ENCODE assay signal across 14 cellular contexts in the genomic region with DNA sequence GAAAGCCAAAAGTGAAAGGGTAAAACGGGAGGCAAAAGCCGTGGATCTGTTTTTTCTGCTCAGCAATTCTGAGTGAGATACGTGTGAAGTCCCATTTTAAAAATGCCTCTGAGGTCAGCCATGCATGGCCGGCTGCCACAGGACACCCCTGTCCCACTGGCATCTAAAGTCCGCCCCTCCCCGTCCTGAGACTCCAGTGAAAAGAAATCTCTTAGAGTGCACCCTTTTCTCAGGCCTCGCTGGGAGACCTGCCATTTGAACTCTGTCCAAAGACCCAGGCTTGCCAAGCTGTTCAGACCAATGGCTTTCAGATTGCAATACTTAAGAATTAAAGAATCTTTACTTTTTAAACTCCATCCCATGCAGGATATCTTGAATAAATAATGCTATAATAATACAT.
DNase-seq lines count a peak whose midpoint lies in the region; ATAC-seq and TF ChIP-seq lines count a peak whose summit lies in the region.
"Had no signal": no experiment of that assay in that cellular context is flagged by ENCODE, and none has a peak within 500 bp of the region (broad histone marks: within the 10 kb centered on the region; RNA-seq: fewer than 3 reads in every experiment).

No MANE protein-coding gene starts in this region.

- intact Hi-C loops in activated CD4-positive, alpha-beta T cell treated with anti-CD3 and anti-CD28 coated beads for 36 hours (cut with DNase I, micrococcal nuclease): no loop called here

- peaks cover 0 to 2% of the 10 kb centered on the region in 2 experiments for H3K27me3 ChIP-seq in mesenchymal stem cell (ENCODE audit: control insufficient read depth in 1 of 2, insufficient read depth in 1 of 2, low read length in 2 of 2)
- H3K27me3 ChIP-seq: SJCRH30 had no signal

- no peaks in the 10 kb centered on the region for H3K27me3 Mint-ChIP-seq in activated CD4-positive, alpha-beta T cell treated with anti-CD3 and anti-CD28 coated beads for 36 hours
- peaks cover 1% of the 10 kb centered on the region for H3K27me3 Mint-ChIP-seq in stimulated activated naive CD8-positive, alpha-beta T cell treated with anti-CD3 and anti-CD28 coated beads, Interleukin-15, amount 100 ng/mL, for 72 hours

- no peak for TF ChIP-seq CTCF in coronary artery (IDR thresholded peaks at IDR 0.05)
- TF ChIP-seq CTCF in GM13977 (IDR thresholded peaks at IDR 0.05; ENCODE audit: extremely low read depth, insufficient read depth, missing control alignments): no peak

- H3K9me3 Mint-ChIP-seq in activated CD4-positive, alpha-beta T cell treated with anti-CD3 and anti-CD28 coated beads for 36 hours (ENCODE audit: low read depth): peaks cover 3% of the 10 kb centered on the region
- H3K9me3 Mint-ChIP-seq in stimulated activated naive CD8-positive, alpha-beta T cell treated with anti-CD3 and anti-CD28 coated beads, Interleukin-15, amount 100 ng/mL, for 72 hours: peaks cover 0 to 12% of the 10 kb centered on the region in 2 donors

- no peak for TF ChIP-seq EP300 in Ishikawa (IDR thresholded peaks at IDR 0.05; ENCODE audit: borderline replicate concordance)

- in situ Hi-C loops in GM13977 (cut with MboI; ENCODE audit: low pct_unique_long_range_greater_than_20kb, low sequenced_read_pairs, unreplicated experiment): no loop called here

- no peaks in the 10 kb centered on the region for H3K36me3 ChIP-seq in mesenchymal stem cell (ENCODE audit: control insufficient read depth in 1 of 2, insufficient read depth in 2 of 2, low read depth in 1 of 2, low read length in 2 of 2)
- H3K36me3 ChIP-seq: SJCRH30, WERI-Rb-1 had no signal

- peak overlapping the region; percentile 62 to 74 for H3K27ac ChIP-seq in coronary artery
- H3K27ac ChIP-seq in mesenchymal stem cell (ENCODE audit: low read length, poor library complexity, severe bottlenecking): no peak overlapping the region
- no peak overlapping the region for H3K27ac ChIP-seq in substantia nigra (ENCODE audit: low read depth, low read length, poor library complexity, severe bottlenecking)
- H3K27ac ChIP-seq: SJCRH30, WERI-Rb-1 had no signal

- H3K18ac ChIP-seq in mesenchymal stem cell (ENCODE audit: low read depth in 1 of 2, low read length in 2 of 2): no peak overlapping the region

- peak overlapping the region; percentile 40 for H3K9ac ChIP-seq in mesenchymal stem cell (ENCODE audit: low read length)

- no peak overlapping the region for H3K27ac Mint-ChIP-seq in activated CD4-positive, alpha-beta T cell treated with anti-CD3 and anti-CD28 coated beads for 36 hours
- no peak overlapping the region for H3K27ac Mint-ChIP-seq in stimulated activated naive CD8-positive, alpha-beta T cell treated with anti-CD3 and anti-CD28 coated beads, Interleukin-15, amount 100 ng/mL, for 72 hours
- H3K27ac Mint-ChIP-seq: natural killer cell had no signal

- no peak overlapping the region for H3K23ac ChIP-seq in mesenchymal stem cell (ENCODE audit: low read length in 2 of 2)

- H3K4me3 ChIP-seq in coronary artery: peak overlapping the region; percentile 63
- H3K4me3 ChIP-seq in mesenchymal stem cell (ENCODE audit: insufficient read depth in 1 of 2, low read depth in 1 of 2, low read length in 2 of 2): peak overlapping the region in 1 of 2 experiments; percentile 70
- H3K4me3 ChIP-seq: SJCRH30 had no signal

- POLR2A ChIA-PET in activated CD4-positive, alpha-beta T cell treated with anti-CD3 and anti-CD28 coated beads for 36 hours (lab: Charles Lee): no interaction called here

- no peaks in the 10 kb centered on the region for H3K36me3 Mint-ChIP-seq in activated CD4-positive, alpha-beta T cell treated with anti-CD3 and anti-CD28 coated beads for 36 hours (ENCODE audit: low read depth)
- H3K36me3 Mint-ChIP-seq: natural killer cell had no signal

- H2AK5ac ChIP-seq in mesenchymal stem cell (ENCODE audit: low read length, severe bottlenecking): no peak overlapping the region

- H4K8ac ChIP-seq in mesenchymal stem cell (ENCODE audit: low read length): no peak overlapping the region

- no peaks in the 10 kb centered on the region for H3K9me3 ChIP-seq in mesenchymal stem cell (ENCODE audit: control insufficient read depth, low read length)
- H3K9me3 ChIP-seq: SJCRH30 had no signal

- no peaks in the 10 kb centered on the region for H3K4me1 Mint-ChIP-seq in activated CD4-positive, alpha-beta T cell treated with anti-CD3 and anti-CD28 coated beads for 36 hours
- no peaks in the 10 kb centered on the region for H3K4me1 Mint-ChIP-seq in stimulated activated naive CD8-positive, alpha-beta T cell treated with anti-CD3 and anti-CD28 coated beads, Interleukin-15, amount 100 ng/mL, for 72 hours
- H3K4me1 Mint-ChIP-seq: natural killer cell had no signal

- H2AFZ ChIP-seq in mesenchymal stem cell (ENCODE audit: low read depth, low read length): no peak overlapping the region

- no peak for TF ChIP-seq RAD21 in Ishikawa (IDR thresholded peaks at IDR 0.05; ENCODE audit: low read depth)

- H2BK15ac ChIP-seq in mesenchymal stem cell (ENCODE audit: low read depth, poor library complexity, severe bottlenecking): no peak overlapping the region

- no peak overlapping the region for H3K4me3 Mint-ChIP-seq in activated CD4-positive, alpha-beta T cell treated with anti-CD3 and anti-CD28 coated beads for 36 hours
- no peak overlapping the region for H3K4me3 Mint-ChIP-seq in stimulated activated naive CD8-positive, alpha-beta T cell treated with anti-CD3 and anti-CD28 coated beads, Interleukin-15, amount 100 ng/mL, for 72 hours
- H3K4me3 Mint-ChIP-seq: natural killer cell had no signal

- no peak overlapping the region for H3K4ac ChIP-seq in mesenchymal stem cell (ENCODE audit: low read depth in 1 of 2, low read length in 2 of 2)

- no peak overlapping the region for H4K91ac ChIP-seq in mesenchymal stem cell (ENCODE audit: low read length)

- no peak for DNase-seq in coronary artery (ENCODE audit: low spot score)
- no peak for DNase-seq in mesenchymal stem cell
- DNase-seq in substantia nigra (lab: John Stamatoyannopoulos, UW): peak in 40 of 49 donors; percentile 2 to 75 (median 40)
- DNase-seq in GM13977 (ENCODE audit: low spot score): no peak
- DNase-seq in activated CD4-positive, alpha-beta T cell treated with anti-CD3 and anti-CD28 coated beads for 36 hours: no peak
- no peak for DNase-seq in stimulated activated naive CD8-positive, alpha-beta T cell treated with anti-CD3 and anti-CD28 coated beads, Interleukin-15, amount 100 ng/mL, for 72 hours
- DNase-seq in OCI-M1 (lab: John Stamatoyannopoulos, UW): no peak
- DNase-seq: COR-L47, natural killer cell, NCI-H1092, NCI-H526, SJCRH30, WERI-Rb-1 had no signal

- no peak overlapping the region for H3K4me2 ChIP-seq in mesenchymal stem cell (ENCODE audit: low read length, poor library complexity, severe bottlenecking)

- 86% methylated on average over 7 of the region's 7 CpGs for WGBS in mesenchymal stem cell

- no peak overlapping the region for H2BK5ac ChIP-seq in mesenchymal stem cell (ENCODE audit: low read depth, low read length, poor library complexity, severe bottlenecking)

- H3K79me1 ChIP-seq in mesenchymal stem cell (replicated peaks; ENCODE audit: low read length, poor library complexity, severe bottlenecking): no peaks in the 10 kb centered on the region

- ATAC-seq in activated CD4-positive, alpha-beta T cell treated with anti-CD3 and anti-CD28 coated beads for 36 hours: no peak
- ATAC-seq in stimulated activated naive CD8-positive, alpha-beta T cell treated with anti-CD3 and anti-CD28 coated beads, Interleukin-15, amount 100 ng/mL, for 72 hours: no peak
- ATAC-seq: natural killer cell had no signal

- CTCF ChIA-PET in activated CD4-positive, alpha-beta T cell treated with anti-CD3 and anti-CD28 coated beads for 36 hours (lab: Charles Lee): no interaction called here

- H3K4me1 ChIP-seq in mesenchymal stem cell (ENCODE audit: control insufficient read depth, insufficient read depth, low read depth, low read length): peaks cover 3% of the 10 kb centered on the region
- H3K4me1 ChIP-seq: SJCRH30 had no signal

- H2BK12ac ChIP-seq in mesenchymal stem cell (ENCODE audit: low read length in 2 of 2): no peak overlapping the region

- no peak overlapping the region for H3K14ac ChIP-seq in mesenchymal stem cell (ENCODE audit: low read length in 2 of 2)

- no peak overlapping the region for H2BK120ac ChIP-seq in mesenchymal stem cell (ENCODE audit: low read depth, low read length)

TF ChIP-seq in Ishikawa, 13 proteins besides CTCF, POLR2A, EP300 and RAD21:
- TF ChIP-seq CEBPB (IDR thresholded peaks at IDR 0.05): no peak
- no peak for TF ChIP-seq ZBTB7A (IDR thresholded peaks at IDR 0.05; ENCODE audit: low read depth)
- TF ChIP-seq, protein P1, sequence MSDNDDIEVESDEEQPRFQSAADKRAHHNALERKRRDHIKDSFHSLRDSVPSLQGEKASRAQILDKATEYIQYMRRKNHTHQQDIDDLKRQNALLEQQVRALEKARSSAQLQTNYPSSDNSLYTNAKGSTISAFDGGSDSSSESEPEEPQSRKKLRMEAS (IDR thresholded peaks at IDR 0.05): no peak
- TF ChIP-seq NFIC (IDR thresholded peaks at IDR 0.05): peak; percentile 45
- TF ChIP-seq EGR1 (IDR thresholded peaks at IDR 0.05): no peak
- no peak for TF ChIP-seq TCF12 (IDR thresholded peaks at IDR 0.05; ENCODE audit: low read depth)
- TF ChIP-seq, protein P2, sequence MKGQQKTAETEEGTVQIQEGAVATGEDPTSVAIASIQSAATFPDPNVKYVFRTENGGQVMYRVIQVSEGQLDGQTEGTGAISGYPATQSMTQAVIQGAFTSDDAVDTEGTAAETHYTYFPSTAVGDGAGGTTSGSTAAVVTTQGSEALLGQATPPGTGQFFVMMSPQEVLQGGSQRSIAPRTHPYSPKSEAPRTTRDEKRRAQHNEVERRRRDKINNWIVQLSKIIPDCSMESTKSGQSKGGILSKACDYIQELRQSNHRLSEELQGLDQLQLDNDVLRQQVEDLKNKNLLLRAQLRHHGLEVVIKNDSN (IDR thresholded peaks at IDR 0.05): no peak
- 0 out of 2 replicates have a peak, but pooled peaks have one; percentile 17 for TF ChIP-seq TEAD4 (IDR thresholded peaks at IDR 0.05)
- TF ChIP-seq FOXM1 (IDR thresholded peaks at IDR 0.05; ENCODE audit: borderline replicate concordance, low read depth): no peak

Comparison
In these comparisons a context has a peak if more than half of its experiments do, and no peak if none do; other contexts are left out.
1. DNase-seq: peak in substantia nigra (40 of 49); none in coronary artery (single experiment), mesenchymal stem cell (single experiment), GM13977 (single experiment), activated CD4-positive, alpha-beta T cell treated with anti-CD3 and anti-CD28 coated beads for 36 hours (single experiment), stimulated activated naive CD8-positive, alpha-beta T cell treated with anti-CD3 and anti-CD28 coated beads, Interleukin-15, amount 100 ng/mL, for 72 hours (0 of 2) and OCI-M1 (single experiment).
2. H3K27ac ChIP-seq: peak in coronary artery (2 of 2); none in mesenchymal stem cell (single experiment) and substantia nigra (single experiment).